In genomic region chr22:33657670-33658069, GRCh38 we compare ENCODE assay signal across 14 cellular contexts.
A peak's percentile ranks its signal among the peaks of the same experiment; 100 is the strongest.
DNase-seq lines count a peak whose midpoint lies in the region; ATAC-seq and TF ChIP-seq lines count a peak whose summit lies in the region.
"Had no signal": no experiment of that assay in that cellular context is flagged by ENCODE, and none has a peak within 500 bp of the region (broad histone marks: within the 10 kb centered on the region; RNA-seq: fewer than 3 reads in every experiment).

No MANE protein-coding gene starts in this region.

- H3K4me3 Mint-ChIP-seq in WTC11 = no peak overlapping the region
- H3K4me3 Mint-ChIP-seq: CD4-positive, alpha-beta memory T cell had no signal

- peak overlapping the region in 8 of 12 donors; percentile 4 to 61 (median 31) for H3K27ac ChIP-seq in heart left ventricle
- H3K27ac ChIP-seq in ovary = peak overlapping the region; percentile 19 to 57
- H3K27ac ChIP-seq: A549, C4-2B, GM23248 had no signal

- intact Hi-C loops in heart left ventricle (cut with DNase I) (loop anchor here in 4 of 10 donors (5.0 to 10.0 kb wide), 3 partner anchors 133 to 267 kb away; partner anchors contain the start of gene LARGE1 (in 4 of the 4)), left ventricle myocardium superior (cut with micrococcal nuclease) (no loop called here), ovary (cut with DNase I) (loop anchor here in 1 of 4 donors (10.0 kb wide), 1 partner anchor 267 kb away; the partner anchor contains the start of gene LARGE1)

- H3K27me3 ChIP-seq in heart left ventricle = no peaks in the 10 kb centered on the region
- no peaks in the 10 kb centered on the region for H3K27me3 ChIP-seq in ovary
- H3K27me3 ChIP-seq: BE2C had no signal

- TF ChIP-seq POLR2A in heart left ventricle (IDR thresholded peaks at IDR 0.05) = no peak
- no peak for TF ChIP-seq POLR2A in ovary (IDR thresholded peaks at IDR 0.05)

- H3K4me1 ChIP-seq in heart left ventricle (peaks cover 0 to 41% (median 12%) of the 10 kb centered on the region in 12 donors), ovary (ENCODE audit: insufficient read depth) (peaks cover 21% of the 10 kb centered on the region)
- H3K4me1 ChIP-seq: BE2C had no signal

- WGBS in heart left ventricle, 4 donors = 58 to 68% (median 66%) methylated on average over 8 of the region's 8 CpGs
- WGBS in ovary, 3 donors = 25 to 39% (median 32%) methylated on average over 8 of the region's 8 CpGs

- H3K9me3 ChIP-seq in heart left ventricle (peaks cover 0 to 14% (median 0%) of the 10 kb centered on the region in 12 donors), ovary (no peaks in the 10 kb centered on the region)
- H3K9me3 ChIP-seq: A549, BE2C had no signal

- POLR2A ChIA-PET in WTC11 (lab: Charles Lee) = no interaction called here

- H3K27ac Mint-ChIP-seq in WTC11 = no peak overlapping the region
- H3K27ac Mint-ChIP-seq: CD4-positive, alpha-beta memory T cell had no signal

- TF ChIP-seq CTCF in heart left ventricle (IDR thresholded peaks at IDR 0.05) (no peak), ovary (IDR thresholded peaks at IDR 0.05) (no peak), WTC11 (IDR thresholded peaks at IDR 0.05) (no peak)

- CTCF ChIA-PET in WTC11 (lab: Charles Lee) = no interaction called here

- H3K36me3 Mint-ChIP-seq in WTC11 = peaks cover 17% of the 10 kb centered on the region
- H3K36me3 Mint-ChIP-seq: CD4-positive, alpha-beta memory T cell had no signal

- no peaks in the 10 kb centered on the region for H3K27me3 Mint-ChIP-seq in WTC11 (ENCODE audit: low read depth)
- H3K27me3 Mint-ChIP-seq: CD4-positive, alpha-beta memory T cell had no signal

- H3K36me3 ChIP-seq in heart left ventricle = no peaks in the 10 kb centered on the region
- H3K36me3 ChIP-seq in ovary = no peaks in the 10 kb centered on the region
- H3K36me3 ChIP-seq: BE2C had no signal

- DNase-seq in heart left ventricle (no peak), left ventricle myocardium superior (no peak), ovary (peak in 1 of 5 donors; percentile 15), NCI-H69 (lab: John Stamatoyannopoulos, UW) (no peak), NOMO-1 treated with dmso at 0.1 percent for 144 hours (lab: John Stamatoyannopoulos, UW; ENCODE audit: unreplicated experiment) (no peak), WTC11 (ENCODE audit: low spot score) (no peak)
- DNase-seq: BE2C; CD4-positive, alpha-beta memory T cell; DMS79; GM23248 had no signal

- H3K4me1 Mint-ChIP-seq in WTC11 = peaks cover 46% of the 10 kb centered on the region
- H3K4me1 Mint-ChIP-seq: CD4-positive, alpha-beta memory T cell had no signal

- peaks cover 18% of the 10 kb centered on the region for H3K9me3 Mint-ChIP-seq in WTC11

- ATAC-seq in heart left ventricle (peak; percentile 14 to 38 (median 28)), left ventricle myocardium superior (peak; percentile 41), WTC11 (no peak)
- ATAC-seq: A549, GM12878, HCT116 had no signal

- no peak for TF ChIP-seq EP300 in ovary (IDR thresholded peaks at IDR 0.05)

- no peak overlapping the region for H3K4me3 ChIP-seq in heart left ventricle
- H3K4me3 ChIP-seq in ovary = no peak overlapping the region
- H3K4me3 ChIP-seq: A549, GM12878, GM23248 had no signal

TF ChIP-seq in WTC11, 78 proteins besides CTCF, POLR2A, EP300 and RAD21:
- TF ChIP-seq MLX (CRISPR knock-in tag; IDR thresholded peaks at IDR 0.05) (no peak), RELA (CRISPR knock-in tag; IDR thresholded peaks at IDR 0.05; ENCODE audit: borderline replicate concordance) (no peak), ERG (CRISPR knock-in tag; IDR thresholded peaks at IDR 0.05) (no peak)
